In the genomic region with DNA sequence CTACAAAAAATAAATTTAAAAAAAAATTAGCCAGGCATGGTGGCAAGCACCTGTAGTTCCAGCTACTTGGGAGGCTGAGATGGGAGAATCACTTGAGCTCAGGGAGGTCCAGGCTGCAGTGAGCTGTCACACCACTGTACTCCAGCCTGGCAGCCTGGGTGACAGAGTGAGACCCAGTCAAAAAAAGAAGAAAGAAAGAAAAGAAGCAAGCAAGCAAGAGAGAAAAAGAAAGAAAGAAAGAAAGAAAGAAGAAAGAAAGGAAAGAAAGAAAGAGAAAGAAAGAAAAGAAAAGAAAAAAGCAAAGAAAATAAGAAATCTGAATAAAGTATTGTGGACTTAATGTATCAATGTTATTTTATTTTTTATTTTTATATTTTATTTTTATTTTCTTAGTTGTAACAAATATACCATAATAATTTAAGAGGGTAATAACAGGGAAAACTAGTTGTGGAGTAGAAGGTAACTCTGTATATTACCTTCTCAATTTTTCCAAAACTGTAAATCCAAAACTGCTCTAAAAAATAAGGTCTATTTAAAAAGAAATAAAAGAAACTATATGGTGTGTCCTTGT, we compare ENCODE assay signal across 25 cellular contexts. TPM values are rescaled to one million over a fixed set of nuclear protein-coding genes. Genes with fewer than 3 reads are reported as not detected.
DNase-seq lines count a peak whose midpoint lies in the region; ATAC-seq, FAIRE-seq and TF ChIP-seq lines count a peak whose summit lies in the region.
"Had no signal": no experiment of that assay in that cellular context is flagged by ENCODE, and none has a peak within 500 bp of the region (broad histone marks: within the 10 kb centered on the region; RNA-seq: fewer than 3 reads in every experiment).

No MANE protein-coding gene starts in this region.

- peaks cover 0 to 2% (median 0%) of the 10 kb centered on the region in 5 experiments for H3K9me3 Mint-ChIP-seq in brain
- H3K9me3 Mint-ChIP-seq in neural crest cell, result no peaks in the 10 kb centered on the region
- H3K9me3 Mint-ChIP-seq: activated naive CD8-positive, alpha-beta T cell treated with anti-CD3 and anti-CD28 coated beads, Interleukin-2, amount 50 U/mL, for 24 hours had no signal

- H3K27me3 Mint-ChIP-seq in brain, result peaks cover 38% of the 10 kb centered on the region
- no peaks in the 10 kb centered on the region for H3K27me3 Mint-ChIP-seq in neural crest cell (ENCODE audit: low read depth)

- intact Hi-C loops in spleen (cut with DNase I; ENCODE audit: low total_unique reads), result no loop called here

- no peak for TF ChIP-seq CTCF in Loucy (conservative IDR thresholded peaks at IDR 0.05; ENCODE audit: low read length)
- no peak for TF ChIP-seq CTCF in brain (conservative IDR thresholded peaks at IDR 0.05)
- TF ChIP-seq CTCF in neural crest cell (conservative IDR thresholded peaks at IDR 0.05), result no peak
- TF ChIP-seq CTCF in WERI-Rb-1 (IDR thresholded peaks at IDR 0.05; ENCODE audit: low read depth, low read length), result no peak
- no peak for TF ChIP-seq CTCF in spleen (IDR thresholded peaks at IDR 0.05 in 8 of 11, conservative IDR thresholded peaks at IDR 0.05 in 3 of 11)

- no peak overlapping the region for H3K27ac Mint-ChIP-seq in brain
- H3K27ac Mint-ChIP-seq in neural crest cell (ENCODE audit: unreplicated experiment), result no peak overlapping the region
- H3K27ac Mint-ChIP-seq: activated naive CD8-positive, alpha-beta T cell treated with anti-CD3 and anti-CD28 coated beads, Interleukin-2, amount 50 U/mL, for 24 hours had no signal

- H3K4me3 ChIP-seq in Loucy (ENCODE audit: low read length, poor library complexity, severe bottlenecking) (no peak overlapping the region), WERI-Rb-1 (ENCODE audit: low read depth, low read length) (no peak overlapping the region), spleen (no peak overlapping the region)
- H3K4me3 ChIP-seq: body of pancreas, gastroesophageal sphincter had no signal

- H3K9me3 ChIP-seq in Loucy (ENCODE audit: insufficient read depth, low read depth, low read length) (no peaks in the 10 kb centered on the region), WERI-Rb-1 (ENCODE audit: severe bottlenecking) (no peaks in the 10 kb centered on the region), spleen (peaks cover 0 to under 1% (median 0%) of the 10 kb centered on the region in 8 donors)
- H3K9me3 ChIP-seq: body of pancreas, esophagus squamous epithelium, gastroesophageal sphincter, sigmoid colon, uterus had no signal

- H3F3A ChIP-seq in Loucy (ENCODE audit: low read depth), result no peaks in the 10 kb centered on the region

- H2AFZ ChIP-seq in Loucy (ENCODE audit: low read length), result peak overlapping the region; percentile 96; the same call in 1 of the 2 replicates

- no peaks in the 10 kb centered on the region for H4K20me1 ChIP-seq in Loucy (ENCODE audit: insufficient read depth, low read length, poor library complexity, severe bottlenecking)

- no peak for TF ChIP-seq POLR2A in spleen (IDR thresholded peaks at IDR 0.05)

- no peaks in the 10 kb centered on the region for H3K36me3 Mint-ChIP-seq in brain
- no peaks in the 10 kb centered on the region for H3K36me3 Mint-ChIP-seq in neural crest cell (ENCODE audit: low read depth)
- H3K36me3 Mint-ChIP-seq: naive B cell, T-cell had no signal

- FAIRE-seq in G401.6 (lab: Jason Lieb, UNC), result peak; percentile 15
- FAIRE-seq: colon, D721Med had no signal

- H3K9ac ChIP-seq in Loucy (ENCODE audit: low read depth, low read length, poor library complexity, severe bottlenecking), result no peak overlapping the region

- H3K27ac ChIP-seq in WERI-Rb-1, result no peak overlapping the region
- no peak overlapping the region for H3K27ac ChIP-seq in spleen
- H3K27ac ChIP-seq: gastroesophageal sphincter had no signal

- no peaks in the 10 kb centered on the region for H3K36me3 ChIP-seq in Loucy (ENCODE audit: insufficient read depth, low read length)
- H3K36me3 ChIP-seq in WERI-Rb-1, result no peaks in the 10 kb centered on the region
- H3K36me3 ChIP-seq in spleen, result no peaks in the 10 kb centered on the region
- H3K36me3 ChIP-seq: esophagus squamous epithelium, gastroesophageal sphincter, sigmoid colon, uterus had no signal

- peaks cover 27% of the 10 kb centered on the region; the same call in 1 of the 2 replicates for H3K79me2 ChIP-seq in Loucy (ENCODE audit: insufficient read depth, low read length)

- peak overlapping the region; percentile 68 for H3K4me2 ChIP-seq in Loucy (ENCODE audit: low read depth, low read length, poor library complexity, severe bottlenecking)

- no peaks in the 10 kb centered on the region for H3K27me3 ChIP-seq in Loucy (ENCODE audit: insufficient read depth, low read length, poor library complexity, severe bottlenecking)
- H3K27me3 ChIP-seq in WERI-Rb-1 (ENCODE audit: insufficient read depth, low read depth, severe bottlenecking), result no peaks in the 10 kb centered on the region
- peaks cover 0 to 45% (median 0%) of the 10 kb centered on the region in 7 donors for H3K27me3 ChIP-seq in spleen (replicated peaks in 1 of 7)
- H3K27me3 ChIP-seq: body of pancreas, sigmoid colon, uterus had no signal

- DNase-seq in neural crest cell (ENCODE audit: low read depth, low spot score), result no peak
- no peak for DNase-seq in iPS-NIHi11 (ENCODE audit: low spot score)
- no peak for DNase-seq in WERI-Rb-1
- DNase-seq in spleen, result no peak
- DNase-seq: activated CD4-positive, alpha-beta T cell treated with anti-CD3 and anti-CD28 coated beads, Interleukin-2, amount 50 U/mL, for 1 hour; activated gamma-delta T cell; activated naive CD8-positive, alpha-beta T cell treated with anti-CD3 and anti-CD28 coated beads, Interleukin-2, amount 50 U/mL, for 24 hours; body of pancreas; effector memory CD4-positive, alpha-beta T cell; esophagus squamous epithelium; KG1; left colon; naive B cell; NCI-H187 treated with DMSO at 0.1 percent for 48 hours; sigmoid colon; T-cell; uterus had no signal

- H3K9me2 ChIP-seq in Loucy (replicated peaks; ENCODE audit: low read depth, low read length), result no peaks in the 10 kb centered on the region

- peaks cover 6% of the 10 kb centered on the region for H3K4me1 ChIP-seq in Loucy (ENCODE audit: insufficient read depth, low read length, poor library complexity, severe bottlenecking)
- H3K4me1 ChIP-seq in spleen, result peaks cover 4 to 23% (median 17%) of the 10 kb centered on the region in 6 donors
- H3K4me1 ChIP-seq: uterus had no signal

- H3K4me3 Mint-ChIP-seq in brain, result peak overlapping the region in 3 of 5 experiments; percentile 42 to 94 (median 91)
- H3K4me3 Mint-ChIP-seq in neural crest cell, result peak overlapping the region; percentile 98

- no peak for ATAC-seq in GM21576 (IDR thresholded peaks at IDR 0.05; ENCODE audit: unreplicated experiment)
- ATAC-seq: activated naive CD8-positive, alpha-beta T cell treated with anti-CD3 and anti-CD28 coated beads, Interleukin-2, amount 50 U/mL, for 24 hours had no signal

- H3K4me1 Mint-ChIP-seq in brain (peaks cover 24% of the 10 kb centered on the region), neural crest cell (peaks cover 32% of the 10 kb centered on the region)

RNA-seq across cellular contexts. Expression of a gene that starts 1.1 kb away (rescaled TPM):
- polyA plus RNA-seq in brain (ENCODE audit: insufficient read depth, low read depth, low replicate concordance), result not detected
- 10.2 and 11.2 TPM in 2 replicates for total RNA-seq in neural crest cell
- 1 to 10 TPM; 2.6 to 8.4 (median 4.5) TPM for total RNA-seq in spleen
- polyA plus RNA-seq in spleen, result 1 to 10 TPM in 1 of 3 donors, under 1 TPM in 2; 0.26 to 1.3 (median 0.54) TPM

RNA-seq across cellular contexts. Expression of a gene that starts 4.3 kb away (rescaled TPM):
- not detected for polyA plus RNA-seq in brain (ENCODE audit: insufficient read depth, low read depth, low replicate concordance)
- not detected in 2 replicates for total RNA-seq in neural crest cell
- not detected for total RNA-seq in spleen
- not detected for polyA plus RNA-seq in spleen
- total RNA-seq: body of pancreas, esophagus squamous epithelium, gastroesophageal sphincter, H7, left colon, sigmoid colon, T-cell, uterus had no signal
- polyA plus RNA-seq: sigmoid colon had no signal

RNA-seq across cellular contexts. Expression of a gene that starts 32.8 kb away (rescaled TPM):
- polyA plus RNA-seq in brain (ENCODE audit: insufficient read depth, low read depth, low replicate concordance) (not detected), spleen (not detected)
- total RNA-seq in neural crest cell (0.27 and 0.44 TPM in 2 replicates), spleen (under 1 TPM in 4 of 7 donors, not detected in 3; 0.43 to 0.94 (median 0.58) TPM)
- total RNA-seq: sigmoid colon, T-cell had no signal
- polyA plus RNA-seq: sigmoid colon had no signal

RNA-seq across cellular contexts. Expression of a gene that starts 48.7 kb away (rescaled TPM):
- not detected for polyA plus RNA-seq in brain (ENCODE audit: insufficient read depth, low read depth, low replicate concordance)
- not detected in 2 replicates for total RNA-seq in neural crest cell
- not detected for total RNA-seq in spleen
- not detected for polyA plus RNA-seq in spleen
- total RNA-seq: body of pancreas, esophagus squamous epithelium, gastroesophageal sphincter, H7, left colon, sigmoid colon, T-cell, uterus had no signal
- polyA plus RNA-seq: sigmoid colon had no signal
